In the genomic region with DNA sequence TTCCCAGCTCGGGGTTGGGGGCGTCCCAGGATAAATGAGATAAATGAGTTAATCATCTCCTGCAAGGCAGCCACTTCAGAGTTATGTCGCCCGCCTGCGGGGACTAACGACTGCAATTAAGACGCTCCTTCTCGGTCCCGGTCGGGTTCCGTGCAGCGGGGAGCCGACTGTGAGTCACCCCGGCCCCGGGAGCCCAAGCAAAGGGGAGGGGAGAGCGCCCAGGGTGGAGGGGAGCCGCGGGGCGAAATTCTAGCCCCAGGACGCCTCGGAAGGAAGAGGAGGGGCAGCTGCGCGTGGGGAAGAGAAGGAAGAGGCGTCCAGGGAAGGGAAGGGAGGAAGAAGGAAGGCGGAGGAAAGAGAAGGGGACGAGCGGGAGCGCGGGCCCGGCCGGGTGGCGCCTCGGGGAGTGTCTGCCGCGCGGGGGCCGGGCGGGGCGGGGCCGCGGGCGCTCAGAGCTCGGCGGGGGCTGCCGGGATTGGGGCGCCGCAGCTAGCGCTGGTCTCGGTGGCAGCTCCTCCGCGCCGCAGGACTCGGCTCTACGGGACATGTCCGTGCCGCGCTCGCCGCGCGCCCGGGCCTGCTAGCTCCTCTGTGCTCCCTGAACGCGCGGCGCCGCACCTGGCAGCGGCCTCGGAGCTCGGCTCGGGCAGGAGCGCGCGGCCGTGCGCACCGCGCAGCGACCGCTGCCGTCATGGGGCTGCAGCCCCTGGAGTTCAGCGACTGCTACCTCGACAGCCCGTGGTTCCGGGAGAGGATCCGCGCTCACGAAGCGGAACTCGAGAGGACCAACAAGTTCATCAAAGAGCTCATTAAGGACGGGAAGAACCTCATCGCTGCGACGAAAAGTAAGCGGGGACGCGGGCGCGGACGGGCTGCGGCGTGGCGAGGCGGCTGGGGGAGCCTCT, we compare ENCODE assay signal across 8 cellular contexts. TPM values are rescaled to one million over a fixed set of nuclear protein-coding genes. Genes with fewer than 3 reads are reported as not detected.
A peak's percentile ranks its signal among the peaks of the same experiment; 100 is the strongest.
DNase-seq lines count a peak whose midpoint lies in the region; ATAC-seq and TF ChIP-seq lines count a peak whose summit lies in the region.

A gene with protein sequence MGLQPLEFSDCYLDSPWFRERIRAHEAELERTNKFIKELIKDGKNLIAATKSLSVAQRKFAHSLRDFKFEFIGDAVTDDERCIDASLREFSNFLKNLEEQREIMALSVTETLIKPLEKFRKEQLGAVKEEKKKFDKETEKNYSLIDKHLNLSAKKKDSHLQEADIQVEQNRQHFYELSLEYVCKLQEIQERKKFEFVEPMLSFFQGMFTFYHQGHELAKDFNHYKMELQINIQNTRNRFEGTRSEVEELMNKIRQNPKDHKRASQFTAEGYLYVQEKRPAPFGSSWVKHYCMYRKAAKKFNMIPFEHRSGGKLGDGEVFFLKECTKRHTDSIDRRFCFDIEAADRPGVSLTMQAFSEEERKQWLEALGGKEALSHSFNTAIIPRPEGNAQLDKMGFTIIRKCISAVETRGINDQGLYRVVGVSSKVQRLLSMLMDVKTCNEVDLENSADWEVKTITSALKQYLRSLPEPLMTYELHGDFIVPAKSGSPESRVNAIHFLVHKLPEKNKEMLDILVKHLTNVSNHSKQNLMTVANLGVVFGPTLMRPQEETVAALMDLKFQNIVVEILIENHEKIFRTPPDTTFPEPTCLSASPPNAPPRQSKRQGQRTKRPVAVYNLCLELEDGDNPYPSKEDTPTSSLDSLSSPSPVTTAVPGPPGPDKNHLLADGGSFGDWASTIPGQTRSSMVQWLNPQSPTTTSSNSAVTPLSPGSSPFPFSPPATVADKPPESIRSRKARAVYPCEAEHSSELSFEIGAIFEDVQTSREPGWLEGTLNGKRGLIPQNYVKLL (plus strand): TSS at position 478 of the 905 bp plus-strand sequence. CDS start 214 bp downstream, at position 692.

- H3K27ac ChIP-seq in DND-41 (ENCODE audit: low read length) (no peak within 1 kb of the TSS), iPS DF 6.9 (ENCODE audit: low read length) (no peak within 1 kb of the TSS)

- ATAC-seq in DND-41 (ENCODE audit: insufficient read depth, low read depth) (peak; percentile 79), GM21515 (IDR thresholded peaks at IDR 0.05; ENCODE audit: unreplicated experiment) (peak; percentile 58)

- peaks cover 60% of the 10 kb centered on the region for H3K27me3 ChIP-seq in DND-41 (ENCODE audit: insufficient read depth, low read length, poor library complexity)
- H3K27me3 ChIP-seq in iPS DF 6.9 (ENCODE audit: control insufficient read depth, insufficient read depth, low read length), result peaks cover 9% of the 10 kb centered on the region; the same call in 1 of the 2 replicates
- H3K27me3 ChIP-seq in skeletal muscle satellite cell (ENCODE audit: control insufficient read depth, insufficient read depth, low read length), result no peaks in the 10 kb centered on the region

- peak; percentile 48 for DNase-seq in DND-41
- peak; percentile 34 for DNase-seq in HuH-7.5 (ENCODE audit: low spot score)
- peak; percentile 53 for DNase-seq in T-helper 22 cell (ENCODE audit: low read depth)
- peak; percentile 82 for DNase-seq in astrocyte of the spinal cord (ENCODE audit: low read depth, low spot score)
- no peak for DNase-seq in iPS DF 6.9 (ENCODE audit: low read depth, low spot score)
- no peak for DNase-seq in NCI-H2029 treated with DMSO at 0.1 percent for 48 hours (lab: John Stamatoyannopoulos, UW)

- H3K4me1 ChIP-seq in DND-41 (ENCODE audit: insufficient read depth, low read length) (peaks cover 18% of the 10 kb centered on the region), iPS DF 6.9 (ENCODE audit: control insufficient read depth, insufficient read depth, low read length) (peaks cover 3% of the 10 kb centered on the region; the same call in 1 of the 2 replicates), skeletal muscle satellite cell (ENCODE audit: control insufficient read depth, insufficient read depth, low read length) (peaks cover 37% of the 10 kb centered on the region)

- no peaks in the 10 kb centered on the region for H3K9me3 ChIP-seq in DND-41 (ENCODE audit: insufficient read depth, low read length, severe bottlenecking)
- H3K9me3 ChIP-seq in iPS DF 6.9 (ENCODE audit: control insufficient read depth, insufficient read depth, low read length), result no peaks in the 10 kb centered on the region
- H3K9me3 ChIP-seq in skeletal muscle satellite cell (replicated peaks; ENCODE audit: low read length), result no peaks in the 10 kb centered on the region

- H2AFZ ChIP-seq in DND-41 (ENCODE audit: low read depth, low read length), result peak within 1 kb of the TSS; percentile 77

- H3K79me2 ChIP-seq in DND-41 (ENCODE audit: insufficient read depth, low read length), result no peaks in the 10 kb centered on the region

- peaks cover 7% of the 10 kb centered on the region; the same call in 1 of the 2 replicates for H4K20me1 ChIP-seq in DND-41 (ENCODE audit: insufficient read depth, low read length)

- H3K36me3 ChIP-seq in DND-41 (ENCODE audit: insufficient read depth, low read length) (no peaks in the 10 kb centered on the region), iPS DF 6.9 (ENCODE audit: control insufficient read depth, insufficient read depth, low read length) (no peaks in the 10 kb centered on the region), skeletal muscle satellite cell (ENCODE audit: insufficient read depth, low read length) (no peaks in the 10 kb centered on the region)

- H3K4me2 ChIP-seq in DND-41 (ENCODE audit: insufficient read depth, low read length), result peak within 1 kb of the TSS; percentile 99
- peak within 1 kb of the TSS; percentile 92 for H3K4me2 ChIP-seq in skeletal muscle satellite cell (ENCODE audit: low read length)

- no CpG with 5 or more reads among the region's 104 CpGs for WGBS in iPS DF 6.9 (ENCODE audit: insufficient coverage, insufficient read length)

- H3K4me3 ChIP-seq in DND-41 (ENCODE audit: low read depth in 1 of 2, low read length in 2 of 2) (peak within 1 kb of the TSS; percentile 38 to 78; a peak in 3 of 4 replicates), astrocyte of the spinal cord (ENCODE audit: low read depth, low read length) (peak within 1 kb of the TSS; percentile 91), iPS DF 6.9 (ENCODE audit: low read length) (peak within 1 kb of the TSS; percentile 86), skeletal muscle satellite cell (ENCODE audit: low read length) (peak within 1 kb of the TSS; percentile 98)

- H3K9ac ChIP-seq in DND-41 (ENCODE audit: low read depth, low read length) (peak within 1 kb of the TSS; percentile 49), skeletal muscle satellite cell (ENCODE audit: low read depth, low read length) (peak within 1 kb of the TSS; percentile 94)

- in situ Hi-C loops in astrocyte of the spinal cord (cut with HindIII; ENCODE audit: low sequenced_read_pairs), result no loop called here

- TF ChIP-seq CTCF in DND-41 (IDR thresholded peaks at IDR 0.05; ENCODE audit: borderline replicate concordance, extremely low read depth, low read length, poor library complexity, severe bottlenecking) (no peak), astrocyte of the spinal cord (IDR thresholded peaks at IDR 0.05; ENCODE audit: low read depth, low read length) (no peak)

RNA-seq across cellular contexts. Expression of the gene that starts here (rescaled TPM):
- 29.7 and 33.5 TPM in 2 replicates for total RNA-seq in skeletal muscle satellite cell (2012; rRNA removed)

Comparison
In these comparisons a context has a peak if more than half of its experiments do, and no peak if none do; other contexts are left out.
1. DNase-seq: peak in DND-41 (single experiment), HuH-7.5 (single experiment), T-helper 22 cell (single experiment) and astrocyte of the spinal cord (single experiment); none in iPS DF 6.9 (single experiment) and NCI-H2029 treated with DMSO at 0.1 percent for 48 hours (single experiment).
2. Peak in every context shown above with its lines, with median percentiles within 50 percentile points of each other: H3K4me3 ChIP-seq.